9 cellular contexts compared by ENCODE assay signal in genomic region chrX:72309297-72310071, GRCh38. TPM values are rescaled to one million over a fixed set of nuclear protein-coding genes. Genes with fewer than 3 reads are reported as not detected.
DNase-seq lines count a peak whose midpoint lies in the region; ATAC-seq and TF ChIP-seq lines count a peak whose summit lies in the region.
"Had no signal": no experiment of that assay in that cellular context is flagged by ENCODE, and none has a peak within 500 bp of the region (broad histone marks: within the 10 kb centered on the region; RNA-seq: fewer than 3 reads in every experiment).

No MANE protein-coding gene starts in this region.

- in situ Hi-C loops in IMR-90 (cut with MboI; ENCODE audit: low sequenced_read_pairs), result no loop called here

- ATAC-seq in IMR-90 (ENCODE audit: low read depth) (no peak), GM21529 (IDR thresholded peaks at IDR 0.05; ENCODE audit: unreplicated experiment) (no peak)

- WGBS in IMR-90 (ENCODE audit: extremely low coverage in 2 of 2, insufficient read length in 1 of 2), 2 experiments, result no CpG with 5 or more reads among the region's 15 CpGs

- H2BK20ac ChIP-seq in IMR-90 (ENCODE audit: low read depth, low read length), result no peak overlapping the region

- H3K18ac ChIP-seq in IMR-90 (ENCODE audit: low read depth, low read length), result no peak overlapping the region

- dilution Hi-C loops in IMR-90 (cut with HindIII; ENCODE audit: low sequenced_read_pairs, unreplicated experiment), result no loop called here

- no peak for TF ChIP-seq CTCF in AG04450 (IDR thresholded peaks at IDR 0.05; ENCODE audit: low read depth, low read length)
- no peak for TF ChIP-seq CTCF in IMR-90 (conservative IDR thresholded peaks at IDR 0.05; ENCODE audit: low read depth, low read length)

- intact Hi-C loops in IMR-90 (cut with micrococcal nuclease), result loop anchor here (5.0 kb wide), 1 partner anchor 233 kb away; no protein-coding TSS in a partner anchor

- H3K36me3 ChIP-seq in IMR-90 (ENCODE audit: control insufficient read depth, insufficient read depth, low read length) (no peaks in the 10 kb centered on the region), duodenal mucosa (ENCODE audit: control insufficient read depth in 1 of 2, insufficient read depth in 2 of 2, low read length in 2 of 2) (no peaks in the 10 kb centered on the region), muscle layer of duodenum (ENCODE audit: control insufficient read depth in 1 of 2, insufficient read depth in 2 of 2, low read length in 2 of 2) (no peaks in the 10 kb centered on the region)

- peak overlapping the region; percentile 78 for H2AFZ ChIP-seq in IMR-90 (replicated peaks; ENCODE audit: low read length, poor library complexity)

- no peaks in the 10 kb centered on the region for H3K79me1 ChIP-seq in IMR-90 (ENCODE audit: low read depth in 1 of 2, low read length in 2 of 2)

- H2BK15ac ChIP-seq in IMR-90 (ENCODE audit: low read depth, low read length), result no peak overlapping the region

- H3K9ac ChIP-seq in IMR-90 (ENCODE audit: low read depth, low read length) (no peak overlapping the region), duodenal mucosa (ENCODE audit: low read depth in 1 of 2, low read length in 2 of 2) (no peak overlapping the region)

- H3K4me1 ChIP-seq in IMR-90 (ENCODE audit: control insufficient read depth, insufficient read depth, low read length), result peaks cover 4% of the 10 kb centered on the region; the same call in 1 of the 2 replicates
- H3K4me1 ChIP-seq in duodenal mucosa (ENCODE audit: control insufficient read depth in 1 of 2, insufficient read depth in 2 of 2, low read length in 2 of 2), result peaks cover 13 to 25% of the 10 kb centered on the region in 2 donors
- H3K4me1 ChIP-seq in muscle layer of duodenum (ENCODE audit: control insufficient read depth in 1 of 2, insufficient read depth in 2 of 2, low read length in 2 of 2), result peaks cover 7 to 17% of the 10 kb centered on the region in 2 donors

- no peak overlapping the region for H4K5ac ChIP-seq in IMR-90 (ENCODE audit: low read depth, low read length)

- H3K27ac ChIP-seq in AG04450 (ENCODE audit: low read depth, low read length) (no peak overlapping the region), IMR-90 (ENCODE audit: insufficient read depth, low read length) (no peak overlapping the region), duodenal mucosa (ENCODE audit: low read depth, low read length) (no peak overlapping the region), muscle layer of duodenum (ENCODE audit: low read length) (no peak overlapping the region)

- no TSS peak for BruUV-seq in IMR-90 (replicated peaks; lab: Mats Ljungman, UMichigan)

- no peak for TF ChIP-seq POLR2A in IMR-90 (IDR thresholded peaks at IDR 0.05; ENCODE audit: low read depth, low read length)

- CTCF ChIA-PET in AG04450 (lab: Charles Lee), result no interaction called here
- CTCF ChIA-PET in IMR-90 (lab: Yijun Ruan, JAX), result no interaction called here

- no peak overlapping the region for H2BK5ac ChIP-seq in IMR-90 (ENCODE audit: low read depth, low read length, poor library complexity, severe bottlenecking)

- H4K91ac ChIP-seq in IMR-90 (ENCODE audit: insufficient read depth, low read depth, low read length), result no peak overlapping the region

- H3K23ac ChIP-seq in IMR-90 (ENCODE audit: low read depth, low read length), result no peak overlapping the region

- H2BK120ac ChIP-seq in IMR-90 (ENCODE audit: low read depth, low read length), result no peak overlapping the region

- no peak overlapping the region for H3K4ac ChIP-seq in IMR-90 (ENCODE audit: low read depth, low read length)

- no peak overlapping the region for H2AK9ac ChIP-seq in IMR-90 (replicated peaks; ENCODE audit: low read depth, low read length, poor library complexity)

- H3K9me3 ChIP-seq in AG04450 (ENCODE audit: control insufficient read depth, insufficient read depth, low read length), result no peaks in the 10 kb centered on the region; the same call in 1 of the 2 replicates
- H3K9me3 ChIP-seq in IMR-90 (ENCODE audit: control insufficient read depth, insufficient read depth, low read length), result no peaks in the 10 kb centered on the region
- H3K9me3 ChIP-seq in duodenal mucosa (ENCODE audit: control insufficient read depth in 1 of 2, low read length in 2 of 2), result no peaks in the 10 kb centered on the region
- H3K9me3 ChIP-seq in muscle layer of duodenum (ENCODE audit: control insufficient read depth in 1 of 2, low read length in 2 of 2), result no peaks in the 10 kb centered on the region

- peak overlapping the region; percentile 41 for H3K4me3 ChIP-seq in AG04450 (ENCODE audit: low read depth, low read length)
- H3K4me3 ChIP-seq in IMR-90 (ENCODE audit: insufficient read depth, low read depth, low read length), result peak overlapping the region; percentile 6; the same call in 1 of the 2 replicates
- peak overlapping the region; percentile 65 to 66 for H3K4me3 ChIP-seq in duodenal mucosa (ENCODE audit: low read depth in 1 of 2, low read length in 2 of 2)
- peak overlapping the region; percentile 47 to 67 for H3K4me3 ChIP-seq in muscle layer of duodenum (ENCODE audit: low read depth in 1 of 2, low read length in 2 of 2)

- H3K27me3 ChIP-seq in AG04450 (ENCODE audit: control insufficient read depth, insufficient read depth, low read length) (peaks cover 30% of the 10 kb centered on the region), IMR-90 (ENCODE audit: control insufficient read depth, insufficient read depth, low read length) (peaks cover 71% of the 10 kb centered on the region), duodenal mucosa (ENCODE audit: control insufficient read depth in 1 of 2, insufficient read depth in 2 of 2, low read length in 2 of 2) (peaks cover 9 to 24% of the 10 kb centered on the region in 2 donors), muscle layer of duodenum (ENCODE audit: low read depth, low read length) (no peaks in the 10 kb centered on the region)

- TF ChIP-seq RAD21 in IMR-90 (IDR thresholded peaks at IDR 0.05; ENCODE audit: low read length), result no peak

- H3K9me1 ChIP-seq in IMR-90 (ENCODE audit: insufficient read depth, low read length), result no peaks in the 10 kb centered on the region

- H3K56ac ChIP-seq in IMR-90 (ENCODE audit: extremely low read depth, insufficient read depth, low read length), result no peak overlapping the region

- no peak overlapping the region for H3K14ac ChIP-seq in IMR-90 (replicated peaks; ENCODE audit: low read depth, low read length)

- H4K20me1 ChIP-seq in IMR-90 (ENCODE audit: insufficient read depth, low read length), result no peaks in the 10 kb centered on the region; the same call in none of the 2 replicates

- POLR2A ChIA-PET in AG04450 (lab: Yijun Ruan, JAX) (no interaction called here), IMR-90 (lab: Charles Lee; ENCODE audit: unreplicated experiment) (no interaction called here)

- H4K8ac ChIP-seq in IMR-90 (ENCODE audit: low read depth in 2 of 2, low read length in 2 of 2), result no peak overlapping the region; a peak in 1 of 4 replicates

- DNase-seq in AG04450 (ENCODE audit: low read depth, low spot score) (no peak), IMR-90 (no peak), COLO829 (ENCODE audit: low spot score) (no peak), NCI-H526 treated with DMSO at 0.1 percent for 48 hours (lab: John Stamatoyannopoulos, UW) (no peak), NCI-H1048 (lab: John Stamatoyannopoulos, UW) (no peak)

- no peak overlapping the region for H2AK5ac ChIP-seq in IMR-90 (ENCODE audit: low read depth, low read length)

- H3K4me2 ChIP-seq in IMR-90 (ENCODE audit: low read depth, low read length), result peak overlapping the region; percentile 76

TF ChIP-seq in IMR-90, 13 proteins besides CTCF, POLR2A, EP300 and RAD21 (continues in another document):
- TF ChIP-seq BHLHE40 (IDR thresholded peaks at IDR 0.05; ENCODE audit: low read depth, low read length), result no peak
- no peak for TF ChIP-seq MAFK (IDR thresholded peaks at IDR 0.05; ENCODE audit: low read depth, low read length)
- no peak for TF ChIP-seq FOS (IDR thresholded peaks at IDR 0.05; ENCODE audit: low read depth, low read length)
- TF ChIP-seq CHD1 (IDR thresholded peaks at IDR 0.05; ENCODE audit: low read depth, low read length), result no peak
- TF ChIP-seq RCOR1 (IDR thresholded peaks at IDR 0.05; ENCODE audit: insufficient replicate concordance, low read length), result no peak
- no peak for TF ChIP-seq SMC3 (IDR thresholded peaks at IDR 0.05; ENCODE audit: low read depth, low read length)
- no peak for TF ChIP-seq USF2 (IDR thresholded peaks at IDR 0.05; ENCODE audit: low read depth, low read length)
- no peak for TF ChIP-seq MXI1 (IDR thresholded peaks at IDR 0.05; ENCODE audit: borderline replicate concordance, low read depth, low read length)
- no peak for TF ChIP-seq CEBPB (IDR thresholded peaks at IDR 0.05; ENCODE audit: low read depth, low read length)
- no peak for TF ChIP-seq RFX5 (IDR thresholded peaks at IDR 0.05; ENCODE audit: low read depth, low read length)
- no peak for TF ChIP-seq NFE2L2 (IDR thresholded peaks at IDR 0.05; ENCODE audit: low read depth, low read length)
- no peak for TF ChIP-seq ELK1 (IDR thresholded peaks at IDR 0.05; ENCODE audit: borderline replicate concordance, low read depth, low read length)

RNA-seq across cellular contexts. Expression of gene CITED1, which starts 3.8 kb away (rescaled TPM):
- polyA plus RNA-seq in AG04450 (2011; rRNA removed), result 0.12 and 0.16 TPM in 2 replicates
- not detected in 2 replicates for polyA minus RNA-seq in AG04450 (2011; rRNA and poly(A)+ RNA removed)
- total RNA-seq in IMR-90 (2012; rRNA removed), result under 0.01 and 0.18 TPM in 2 replicates
- polyA plus RNA-seq in IMR-90 (2012; rRNA removed), result 0.24 TPM in 1 of 2 replicates, not detected in the other
- polyA plus RNA-seq in IMR-90 (2012; cell fraction: cytosol; rRNA removed), result not detected in 2 replicates
- polyA plus RNA-seq in IMR-90 (2012; cell fraction: nucleus; rRNA removed; ENCODE audit: low replicate concordance), result 0.08 and 0.24 TPM in 2 replicates
- total RNA-seq: NCI-H460 had no signal

RNA-seq across cellular contexts. Expression of gene RPS4X, which starts 32.4 kb away (rescaled TPM):
- polyA plus RNA-seq in AG04450 (2011; rRNA removed), result 1,497 and 1,578 TPM in 2 replicates
- polyA minus RNA-seq in AG04450 (2011; rRNA and poly(A)+ RNA removed), result 383 and 406 TPM in 2 replicates
- total RNA-seq in IMR-90 (2012; rRNA removed), result 956 and 1,140 TPM in 2 replicates
- polyA plus RNA-seq in IMR-90 (2012; rRNA removed), result 1,207 and 1,288 TPM in 2 replicates
- polyA plus RNA-seq in IMR-90 (2012; cell fraction: cytosol; rRNA removed), result 938 and 1,010 TPM in 2 replicates
- 205 and 662 TPM in 2 replicates for polyA plus RNA-seq in IMR-90 (2012; cell fraction: nucleus; rRNA removed; ENCODE audit: low replicate concordance)

Comparison
In these comparisons a context has a peak if more than half of its experiments do, and no peak if none do; other contexts are left out.
1. H3K4me3 ChIP-seq: peak in every context shown above with its lines; median percentile 66 in duodenal mucosa; 57 in muscle layer of duodenum; 41 in AG04450; 6 in IMR-90.